In genomic region chr12:52900896-52901714, GRCh38 we compare ENCODE assay signal across 26 cellular contexts. TPM values are rescaled to one million over a fixed set of nuclear protein-coding genes. Genes with fewer than 3 reads are reported as not detected.
A peak's percentile ranks its signal among the peaks of the same experiment; 100 is the strongest.
DNase-seq lines count a peak whose midpoint lies in the region; ATAC-seq and TF ChIP-seq lines count a peak whose summit lies in the region.
"Had no signal": no experiment of that assay in that cellular context is flagged by ENCODE, and none has a peak within 500 bp of the region (broad histone marks: within the 10 kb centered on the region; RNA-seq: fewer than 3 reads in every experiment).

No MANE protein-coding gene starts in this region.

- no peaks in the 10 kb centered on the region for H3K9me3 Mint-ChIP-seq in activated CD4-positive, alpha-beta T cell treated with anti-CD3 and anti-CD28 coated beads, Interleukin-2, amount 10 ng/mL, durations not matched to agents 24 days and 14 days
- H3K9me3 Mint-ChIP-seq: HFFc6; memory B cell; natural killer cell; stimulated activated memory B cell treated with anti-CD40 and anti-IgM and Interleukin-4, amounts not matched to agents 10 μg/mL and 1 μg/mL and 100 μg/mL, for 72 hours had no signal

- H3K79me2 ChIP-seq in mesendoderm (ENCODE audit: control insufficient read depth, insufficient read depth, low read length): peaks cover 40% of the 10 kb centered on the region
- peaks cover 30% of the 10 kb centered on the region for H3K79me2 ChIP-seq in smooth muscle cell (ENCODE audit: low read depth)

- no peak overlapping the region for H3K4me3 Mint-ChIP-seq in activated CD4-positive, alpha-beta T cell treated with anti-CD3 and anti-CD28 coated beads, Interleukin-2, amount 10 ng/mL, durations not matched to agents 24 days and 14 days
- H3K4me3 Mint-ChIP-seq: HFFc6; memory B cell; natural killer cell; stimulated activated memory B cell treated with anti-CD40 and anti-IgM and Interleukin-4, amounts not matched to agents 10 μg/mL and 1 μg/mL and 100 μg/mL, for 72 hours; T-helper 17 cell had no signal

- H3K27me3 ChIP-seq in Panc1 (ENCODE audit: control insufficient read depth, insufficient read depth, low read length) (no peaks in the 10 kb centered on the region), mesendoderm (ENCODE audit: insufficient read depth, low read length, poor library complexity) (no peaks in the 10 kb centered on the region), smooth muscle cell (ENCODE audit: low read depth) (no peaks in the 10 kb centered on the region)
- H3K27me3 ChIP-seq: brain microvascular endothelial cell, Peyer's patch had no signal

- H4K8ac ChIP-seq in mesendoderm (ENCODE audit: low read depth, low read length): no peak overlapping the region

- peaks cover 52% of the 10 kb centered on the region for H3F3A ChIP-seq in smooth muscle cell (ENCODE audit: low read depth)

- peaks cover 3% of the 10 kb centered on the region for H3K27me3 Mint-ChIP-seq in activated CD4-positive, alpha-beta T cell treated with anti-CD3 and anti-CD28 coated beads, Interleukin-2, amount 10 ng/mL, durations not matched to agents 24 days and 14 days

- H3K36me3 ChIP-seq in Panc1 (ENCODE audit: control insufficient read depth, insufficient read depth, low read length) (peaks cover 17% of the 10 kb centered on the region), mesendoderm (ENCODE audit: control insufficient read depth, insufficient read depth, low read length) (peaks cover 31% of the 10 kb centered on the region), smooth muscle cell (ENCODE audit: low read depth) (peaks cover 17% of the 10 kb centered on the region)
- H3K36me3 ChIP-seq: brain microvascular endothelial cell, WERI-Rb-1 had no signal

- H3K4me2 ChIP-seq in mesendoderm (ENCODE audit: low read length): no peak overlapping the region
- H3K4me2 ChIP-seq in smooth muscle cell: no peak overlapping the region

- intact Hi-C loops in Panc1 (cut with micrococcal nuclease; ENCODE audit: unreplicated experiment): no loop called here
- intact Hi-C loops in activated CD4-positive, alpha-beta T cell treated with anti-CD3 and anti-CD28 coated beads, Interleukin-2, amount 10 ng/mL, durations not matched to agents 24 days and 14 days (cut with micrococcal nuclease): no loop called here

- POLR2A ChIA-PET in Panc1 (lab: Charles Lee): interaction anchor here (1.2 to 1.4 kb wide), 2 partner anchors 22 to 50 kb away, joined by 3 to 4 read pairs; no protein-coding TSS in a partner anchor

- peak overlapping the region; percentile 86 for H3K27ac ChIP-seq in Panc1 (ENCODE audit: low read length)
- H3K27ac ChIP-seq in mesendoderm (ENCODE audit: low read depth, low read length): no peak overlapping the region
- no peak overlapping the region for H3K27ac ChIP-seq in smooth muscle cell (ENCODE audit: low read depth)
- H3K27ac ChIP-seq: brain microvascular endothelial cell, SK-N-MC, WERI-Rb-1 had no signal

- no peak overlapping the region for H3K18ac ChIP-seq in mesendoderm (ENCODE audit: low read length)

- no CpG with 5 or more reads among the region's 7 CpGs for WGBS in mesendoderm (ENCODE audit: extremely low coverage, insufficient coverage, low lambda C conversion rate)
- 62% methylated on average over 7 of the region's 7 CpGs for WGBS in smooth muscle cell (ENCODE audit: low lambda C conversion rate)

- TF ChIP-seq CTCF in Panc1 (IDR thresholded peaks at IDR 0.05) (no peak), smooth muscle cell (IDR thresholded peaks at IDR 0.05; ENCODE audit: borderline replicate concordance, insufficient read depth, poor library complexity, severe bottlenecking) (no peak)

- BruUV-seq in Panc1 (replicated peaks; lab: Mats Ljungman, UMichigan): no TSS peak

- H3K4me1 ChIP-seq in Panc1 (ENCODE audit: control insufficient read depth, insufficient read depth, low read length): peaks cover 60% of the 10 kb centered on the region
- H3K4me1 ChIP-seq in mesendoderm (ENCODE audit: control insufficient read depth, low read depth, low read length): peaks cover 2% of the 10 kb centered on the region
- peaks cover 8% of the 10 kb centered on the region for H3K4me1 ChIP-seq in smooth muscle cell (ENCODE audit: low read depth)

- H3K56ac ChIP-seq in mesendoderm (ENCODE audit: low read length): peak overlapping the region; percentile 25

- H2BK15ac ChIP-seq in mesendoderm (replicated peaks; ENCODE audit: low read depth): no peak overlapping the region

- H4K20me1 ChIP-seq in smooth muscle cell (ENCODE audit: low read depth): peaks cover 79% of the 10 kb centered on the region

- H2BK120ac ChIP-seq in mesendoderm (ENCODE audit: low read depth, low read length): no peak overlapping the region

- no peak overlapping the region for H3K27ac Mint-ChIP-seq in activated CD4-positive, alpha-beta T cell treated with anti-CD3 and anti-CD28 coated beads, Interleukin-2, amount 10 ng/mL, durations not matched to agents 24 days and 14 days
- H3K27ac Mint-ChIP-seq: HFFc6; memory B cell; natural killer cell; stimulated activated memory B cell treated with anti-CD40 and anti-IgM and Interleukin-4, amounts not matched to agents 10 μg/mL and 1 μg/mL and 100 μg/mL, for 72 hours; T-helper 17 cell had no signal

- H3K4ac ChIP-seq in mesendoderm (ENCODE audit: low read depth, low read length): no peak overlapping the region

- peak overlapping the region; percentile 70 to 87 for H3K4me3 ChIP-seq in Panc1 (ENCODE audit: low read depth in 2 of 2, low read length in 2 of 2)
- no peak overlapping the region for H3K4me3 ChIP-seq in mesendoderm (ENCODE audit: low read length)
- peak overlapping the region; percentile 92 for H3K4me3 ChIP-seq in smooth muscle cell
- H3K4me3 ChIP-seq: SK-N-MC had no signal

- peaks cover 3% of the 10 kb centered on the region for H3K4me1 Mint-ChIP-seq in activated CD4-positive, alpha-beta T cell treated with anti-CD3 and anti-CD28 coated beads, Interleukin-2, amount 10 ng/mL, durations not matched to agents 24 days and 14 days

- H3K23ac ChIP-seq in mesendoderm (ENCODE audit: low read length): no peak overlapping the region

- H3K9ac ChIP-seq in mesendoderm (ENCODE audit: low read length) (no peak overlapping the region), smooth muscle cell (ENCODE audit: low read depth) (no peak overlapping the region)

- H4K5ac ChIP-seq in mesendoderm (ENCODE audit: low read length): no peak overlapping the region

- in situ Hi-C loops in Panc1 (cut with HindIII; ENCODE audit: low pct_unique_long_range_greater_than_20kb, low sequenced_read_pairs): no loop called here

- no peaks in the 10 kb centered on the region for H3K9me3 ChIP-seq in Panc1 (ENCODE audit: control insufficient read depth, insufficient read depth, low read depth, low read length)
- H3K9me3 ChIP-seq in smooth muscle cell (replicated peaks; ENCODE audit: low read depth): no peaks in the 10 kb centered on the region
- H3K9me3 ChIP-seq: Peyer's patch had no signal

- ATAC-seq in Panc1: no peak
- no peak for ATAC-seq in HG02678 (IDR thresholded peaks at IDR 0.05; ENCODE audit: unreplicated experiment)
- no peak for ATAC-seq in HG02623 (IDR thresholded peaks at IDR 0.05; ENCODE audit: unreplicated experiment)
- ATAC-seq: natural killer cell; stimulated activated memory B cell treated with anti-CD40 and anti-IgM and Interleukin-4, amounts not matched to agents 10 μg/mL and 1 μg/mL and 100 μg/mL, for 72 hours; T-helper 17 cell had no signal

- no peak overlapping the region for H2AFZ ChIP-seq in smooth muscle cell (ENCODE audit: low read depth)

- no peak overlapping the region for H2AK5ac ChIP-seq in mesendoderm (ENCODE audit: low read length)

- peak; percentile 61 for DNase-seq in HT-29 (ENCODE audit: low spot score)
- no peak for DNase-seq in Panc1 (ENCODE audit: low read depth, low spot score)
- no peak for DNase-seq in mesendoderm
- DNase-seq in smooth muscle cell (lab: John Stamatoyannopoulos, UW; ENCODE audit: unreplicated experiment): no peak
- DNase-seq in activated CD4-positive, alpha-beta T cell treated with anti-CD3 and anti-CD28 coated beads, Interleukin-2, amount 10 ng/mL, durations not matched to agents 24 days and 14 days: no peak
- DNase-seq: activated CD4-positive, alpha-beta T cell treated with anti-CD3 and anti-CD28 coated beads, Interleukin-2, amount 50 U/mL, for 4 hours; activated CD8-positive, alpha-beta memory T cell treated with anti-CD3 and anti-CD28 coated beads, Interleukin-2, amount 50 U/mL, for 4 hours; activated effector memory CD4-positive, alpha-beta T cell treated with anti-CD3 and anti-CD28 coated beads, Interleukin-2, amount 50 U/mL, for 16 hours; brain microvascular endothelial cell; cortex of kidney; glutamatergic neuron; HFFc6; natural killer cell; NCI-H1105; NCI-H2029 treated with DMSO at 0.1 percent for 48 hours; Peyer's patch; stimulated activated CD4-positive, alpha-beta T cell treated with anti-CD3 and anti-CD28 coated beads, Interleukin-2, amount 100 ng/mL, for 24 hours; T-helper 17 cell; WERI-Rb-1 had no signal

- CTCF ChIA-PET in Panc1 (lab: Charles Lee): no interaction called here

- H3K36me3 Mint-ChIP-seq in activated CD4-positive, alpha-beta T cell treated with anti-CD3 and anti-CD28 coated beads, Interleukin-2, amount 10 ng/mL, durations not matched to agents 24 days and 14 days (ENCODE audit: low read depth): no peaks in the 10 kb centered on the region
- H3K36me3 Mint-ChIP-seq: memory B cell; natural killer cell; stimulated activated memory B cell treated with anti-CD40 and anti-IgM and Interleukin-4, amounts not matched to agents 10 μg/mL and 1 μg/mL and 100 μg/mL, for 72 hours had no signal

- H2BK5ac ChIP-seq in mesendoderm (ENCODE audit: low read length): no peak overlapping the region

- H3K79me1 ChIP-seq in mesendoderm (ENCODE audit: low read length): peaks cover 18% of the 10 kb centered on the region

RNA-seq across cellular contexts. Expression of gene KRT8, which starts 3.8 kb away (rescaled TPM):
- total RNA-seq in HT-29 (2014; rRNA removed; shearing (Covaris generic)): 5,686 and 5,723 TPM in 2 replicates
- total RNA-seq in Panc1 (2021; ENCODE audit: unreplicated experiment) (6,125 TPM), smooth muscle cell (694 and 929 TPM in 2 replicates)
- 7,157 TPM for polyA plus RNA-seq in Panc1 (2012; ENCODE audit: insufficient read length)
- 450 TPM for polyA plus RNA-seq in mesendoderm (2013, experiment 1 of 2)
- polyA plus RNA-seq in mesendoderm (2013, experiment 2 of 2): 461 TPM
- 1,025 and 2,331 TPM in 2 replicates for polyA plus RNA-seq in smooth muscle cell
- total RNA-seq in activated CD4-positive, alpha-beta T cell treated with anti-CD3 and anti-CD28 coated beads, Interleukin-2, amount 10 ng/mL, durations not matched to agents 24 days and 14 days: 0.51 TPM in 1 of 2 replicates, not detected in the other

RNA-seq across cellular contexts. Expression of gene KRT18, which starts 47.8 kb away (rescaled TPM):
- total RNA-seq in HT-29 (2014; rRNA removed; shearing (Covaris generic)): 9,796 and 10,041 TPM in 2 replicates
- 4,079 TPM for total RNA-seq in Panc1 (2021; ENCODE audit: unreplicated experiment)
- 4,352 TPM for polyA plus RNA-seq in Panc1 (2012; ENCODE audit: insufficient read length)
- polyA plus RNA-seq in mesendoderm (2013, experiment 1 of 2): 373 TPM
- polyA plus RNA-seq in mesendoderm (2013, experiment 2 of 2): 379 TPM
- 477 and 663 TPM in 2 replicates for total RNA-seq in smooth muscle cell
- polyA plus RNA-seq in smooth muscle cell: 894 and 2,163 TPM in 2 replicates
- 2.4 and 2.7 TPM in 2 replicates for total RNA-seq in activated CD4-positive, alpha-beta T cell treated with anti-CD3 and anti-CD28 coated beads, Interleukin-2, amount 10 ng/mL, durations not matched to agents 24 days and 14 days

RNA-seq across cellular contexts. Expression of gene KRT78, which starts 52.3 kb away (rescaled TPM):
- total RNA-seq in HT-29 (2014; rRNA removed; shearing (Covaris generic)): not detected in 2 replicates
- not detected for total RNA-seq in Panc1 (2021; ENCODE audit: unreplicated experiment)
- not detected for polyA plus RNA-seq in Panc1 (2012; ENCODE audit: insufficient read length)
- not detected for polyA plus RNA-seq in mesendoderm (2013, experiment 1 of 2)
- polyA plus RNA-seq in mesendoderm (2013, experiment 2 of 2): not detected
- total RNA-seq in smooth muscle cell: 1.2 and 2.7 TPM in 2 replicates
- polyA plus RNA-seq in smooth muscle cell: 1.6 TPM in 1 of 2 replicates, not detected in the other
- not detected in 2 replicates for total RNA-seq in activated CD4-positive, alpha-beta T cell treated with anti-CD3 and anti-CD28 coated beads, Interleukin-2, amount 10 ng/mL, durations not matched to agents 24 days and 14 days
- total RNA-seq: Daoy, natural killer cell, Peyer's patch, T-helper 17 cell, temporal lobe had no signal

Comparison
In these comparisons a context has a peak if more than half of its experiments do, and no peak if none do; other contexts are left out.
1. RNA of gene KRT8, which starts 3.8 kb away (total RNA-seq): 6,125 TPM in Panc1 (single experiment), 5,686 to 5,723 TPM in HT-29 and 694 to 929 TPM in smooth muscle cell; 0.51 TPM in activated CD4-positive, alpha-beta T cell treated with anti-CD3 and anti-CD28 coated beads, Interleukin-2, amount 10 ng/mL, durations not matched to agents 24 days and 14 days; every median in the first group is over 100 times any median in the second.
2. RNA of gene KRT18, which starts 47.8 kb away (total RNA-seq): 9,796 to 10,041 TPM in HT-29, 4,079 TPM in Panc1 (single experiment) and 477 to 663 TPM in smooth muscle cell; 2.4 to 2.7 TPM in activated CD4-positive, alpha-beta T cell treated with anti-CD3 and anti-CD28 coated beads, Interleukin-2, amount 10 ng/mL, durations not matched to agents 24 days and 14 days; every median in the first group is over 100 times any median in the second.